Comparison of ENCODE assay signal across 7 cellular contexts in the genomic region with DNA sequence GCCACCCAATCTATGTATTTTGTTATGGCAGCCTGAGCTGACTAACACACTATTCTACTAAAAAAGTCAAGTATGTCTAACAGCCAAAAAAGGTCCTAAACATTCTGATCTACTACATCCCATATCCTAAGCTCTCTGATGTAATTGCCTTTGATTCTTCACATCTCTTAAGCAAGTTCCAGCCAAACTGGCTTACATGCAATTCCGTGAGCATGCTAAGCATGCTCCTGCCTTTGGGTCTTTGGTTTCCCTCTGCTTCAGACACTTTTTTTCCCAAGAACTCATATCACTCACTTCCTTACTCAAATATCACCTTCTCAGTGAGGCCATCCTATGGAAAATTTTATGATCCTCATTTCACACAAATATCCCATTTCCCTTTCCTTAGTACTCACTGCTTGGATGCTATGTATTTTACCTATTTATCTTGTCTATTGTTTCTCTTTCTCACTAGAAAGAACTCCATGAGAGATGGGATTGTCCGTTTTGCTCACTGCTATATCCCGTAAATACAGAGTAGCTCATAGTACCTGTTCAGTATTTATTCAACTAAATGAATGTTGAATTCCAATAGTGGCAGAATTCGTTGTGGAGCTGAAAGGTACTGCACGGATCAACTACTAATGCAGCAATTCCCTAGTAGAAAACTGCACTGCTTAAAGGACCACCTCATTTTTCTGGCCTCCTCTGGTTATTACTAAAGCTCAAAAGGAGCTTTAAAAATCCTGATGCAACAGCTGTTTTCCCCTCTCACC. TPM values are rescaled to one million over a fixed set of nuclear protein-coding genes. Genes with fewer than 3 reads are reported as not detected.
A peak's percentile ranks its signal among the peaks of the same experiment; 100 is the strongest.
DNase-seq lines count a peak whose midpoint lies in the region; ATAC-seq and TF ChIP-seq lines count a peak whose summit lies in the region.

No MANE protein-coding gene starts in this region.

- CTCF ChIA-PET in PC-9 (lab: Charles Lee), result interaction anchor here (0.6 to 1.1 kb wide), 3 partner anchors 117 to 205 kb away, joined by 3 to 6 read pairs (median 4); no protein-coding TSS in a partner anchor

- H3K79me2 ChIP-seq in PC-9 (ENCODE audit: low read depth), result peaks cover 72% of the 10 kb centered on the region

- peak overlapping the region; percentile 71 for H3K27ac ChIP-seq in PC-9

- BruUV-seq in PC-9 (replicated peaks; lab: Mats Ljungman, UMichigan), result no TSS peak

- peak in 1 of 2 experiments; percentile 45 for DNase-seq in PC-9
- DNase-seq in epithelial cell of esophagus (ENCODE audit: low read depth), result peak; percentile 33
- no peak for DNase-seq in hypothalamus (lab: John Stamatoyannopoulos, UW)
- no peak for DNase-seq in HUDEP-2 (lab: John Stamatoyannopoulos, UW; ENCODE audit: unreplicated experiment in 76 of 76)

- H3K4me2 ChIP-seq in PC-9 (peak overlapping the region; percentile 100), skeletal muscle satellite cell (ENCODE audit: low read length) (peak overlapping the region; percentile 93)

- H3K9me2 ChIP-seq in PC-9 (ENCODE audit: insufficient read depth), result no peaks in the 10 kb centered on the region

- H3F3A ChIP-seq in PC-9 (ENCODE audit: insufficient read depth, low read depth), result no peaks in the 10 kb centered on the region

- H3K9me3 ChIP-seq in PC-9 (ENCODE audit: insufficient read depth, low read depth) (no peaks in the 10 kb centered on the region), skeletal muscle satellite cell (replicated peaks; ENCODE audit: low read length) (no peaks in the 10 kb centered on the region)

- no peaks in the 10 kb centered on the region for H3K27me3 ChIP-seq in PC-9 (ENCODE audit: insufficient read depth, low read depth)
- H3K27me3 ChIP-seq in skeletal muscle satellite cell (ENCODE audit: control insufficient read depth, insufficient read depth, low read length), result no peaks in the 10 kb centered on the region

- POLR2A ChIA-PET in PC-9 (lab: Charles Lee; ENCODE audit: unreplicated experiment), result interaction anchor here (0.6 to 0.8 kb wide), 3 partner anchors 43 to 54 kb away, joined by 4 to 9 read pairs (median 6); no protein-coding TSS in a partner anchor

- ATAC-seq in GM18858 (IDR thresholded peaks at IDR 0.05; ENCODE audit: unreplicated experiment), result no peak

- peak overlapping the region; percentile 91 for H3K9ac ChIP-seq in skeletal muscle satellite cell (ENCODE audit: low read depth, low read length)

- H3K36me3 ChIP-seq in PC-9 (ENCODE audit: low read depth) (peaks cover 13% of the 10 kb centered on the region; the same call in 1 of the 2 replicates), skeletal muscle satellite cell (ENCODE audit: insufficient read depth, low read length) (no peaks in the 10 kb centered on the region)

- peak overlapping the region; percentile 90 for H2AFZ ChIP-seq in PC-9

- intact Hi-C loops in PC-9 (cut with micrococcal nuclease; ENCODE audit: unreplicated experiment), result loop anchor here (5.0 kb wide), 2 partner anchors 189 to 519 kb away; no protein-coding TSS in a partner anchor

- TF ChIP-seq CTCF in GM12872 (IDR thresholded peaks at IDR 0.05; ENCODE audit: insufficient read depth, low read depth, low read length) (peak; percentile 29; the same call in 1 of the 3 replicates), PC-9 (conservative IDR thresholded peaks at IDR 0.05) (peak; percentile 56), epithelial cell of esophagus (IDR thresholded peaks at IDR 0.05; ENCODE audit: insufficient read depth, low read depth, low read length, missing control alignments) (peak; percentile 39)

- H3K4me3 ChIP-seq in PC-9 (peak overlapping the region; percentile 97), epithelial cell of esophagus (ENCODE audit: low read length) (peak overlapping the region; percentile 77), skeletal muscle satellite cell (ENCODE audit: low read length) (peak overlapping the region; percentile 81)

- H3K4me1 ChIP-seq in PC-9 (replicated peaks; ENCODE audit: insufficient read depth) (peaks cover 46% of the 10 kb centered on the region), skeletal muscle satellite cell (ENCODE audit: control insufficient read depth, insufficient read depth, low read length) (peaks cover 23% of the 10 kb centered on the region)

- peaks cover 15% of the 10 kb centered on the region for H4K20me1 ChIP-seq in PC-9 (ENCODE audit: insufficient read depth)

RNA-seq across cellular contexts. Expression of gene SLC12A2, which starts 2.3 kb away (rescaled TPM):
- total RNA-seq in PC-9 (2021), result 24.4 and 29.3 TPM in 2 replicates
- total RNA-seq in skeletal muscle satellite cell (2012; rRNA removed), result 19.3 and 21.0 TPM in 2 replicates
